In genomic region chr10:44298713-44299112, GRCh38 we compare ENCODE assay signal across 17 cellular contexts.
DNase-seq lines count a peak whose midpoint lies in the region; ATAC-seq and TF ChIP-seq lines count a peak whose summit lies in the region.
"Had no signal": no experiment of that assay in that cellular context is flagged by ENCODE, and none has a peak within 500 bp of the region (broad histone marks: within the 10 kb centered on the region; RNA-seq: fewer than 3 reads in every experiment).

No MANE protein-coding gene starts in this region.

- WGBS in esophagus muscularis mucosa: 95% methylated on average over 4 of the region's 4 CpGs

- no peaks in the 10 kb centered on the region for H3K9me2 ChIP-seq in Karpas-422 (replicated peaks; ENCODE audit: insufficient read depth, low read length)

- no peak for TF ChIP-seq CTCF in WTC11 (IDR thresholded peaks at IDR 0.05)
- no peak for TF ChIP-seq CTCF in esophagus muscularis mucosa (IDR thresholded peaks at IDR 0.05)
- TF ChIP-seq CTCF in breast epithelium (IDR thresholded peaks at IDR 0.05): no peak

- H3K27ac ChIP-seq in esophagus muscularis mucosa (replicated peaks in 1 of 4) (no peak overlapping the region), Karpas-422 (ENCODE audit: low read length) (no peak overlapping the region), breast epithelium (no peak overlapping the region)

- H3K79me2 ChIP-seq in Karpas-422 (ENCODE audit: low read length): no peaks in the 10 kb centered on the region

- H3K4me3 Mint-ChIP-seq in WTC11: no peak overlapping the region
- H3K4me3 Mint-ChIP-seq: CD4-positive, alpha-beta memory T cell; HFFc6 had no signal

- H3K4me1 Mint-ChIP-seq in WTC11: peaks cover 22% of the 10 kb centered on the region
- H3K4me1 Mint-ChIP-seq: CD4-positive, alpha-beta memory T cell had no signal

- intact Hi-C loops in esophagus muscularis mucosa (cut with DNase I) (no loop called here), breast epithelium (cut with DNase I; ENCODE audit: low total_unique reads) (no loop called here)

- H3K9me3 ChIP-seq in esophagus muscularis mucosa (no peaks in the 10 kb centered on the region), Karpas-422 (ENCODE audit: low read length) (no peaks in the 10 kb centered on the region), breast epithelium (no peaks in the 10 kb centered on the region)
- H3K9me3 ChIP-seq: HAP-1 had no signal

- no peak for TF ChIP-seq POLR2A in esophagus muscularis mucosa (IDR thresholded peaks at IDR 0.05; ENCODE audit: low read depth)
- TF ChIP-seq POLR2A in breast epithelium (IDR thresholded peaks at IDR 0.05): no peak

- H3K4me1 ChIP-seq in esophagus muscularis mucosa (peaks cover 8 to 33% (median 31%) of the 10 kb centered on the region in 4 donors), Karpas-422 (ENCODE audit: low read length) (peaks cover 27% of the 10 kb centered on the region), breast epithelium (peaks cover 0 to 8% of the 10 kb centered on the region in 2 donors)
- H3K4me1 ChIP-seq: HAP-1 had no signal

- H4K20me1 ChIP-seq in Karpas-422 (ENCODE audit: insufficient read depth, low read depth, low read length): no peaks in the 10 kb centered on the region

- H3K36me3 ChIP-seq in H7 (replicated peaks; ENCODE audit: control insufficient read depth, insufficient read depth, low read length): no peaks in the 10 kb centered on the region
- H3K36me3 ChIP-seq in esophagus muscularis mucosa: no peaks in the 10 kb centered on the region
- no peaks in the 10 kb centered on the region for H3K36me3 ChIP-seq in Karpas-422 (ENCODE audit: insufficient read depth, low read length)
- H3K36me3 ChIP-seq in breast epithelium: no peaks in the 10 kb centered on the region
- H3K36me3 ChIP-seq: HAP-1 had no signal

- peaks cover 17% of the 10 kb centered on the region for H3K9me3 Mint-ChIP-seq in WTC11

- ATAC-seq in WTC11: peak; percentile 67; the same call in 1 of the 2 replicates
- no peak for ATAC-seq in HG03039 (IDR thresholded peaks at IDR 0.05; ENCODE audit: unreplicated experiment)

- peaks cover 11% of the 10 kb centered on the region for H3K36me3 Mint-ChIP-seq in WTC11
- H3K36me3 Mint-ChIP-seq: CD4-positive, alpha-beta memory T cell had no signal

- no peak overlapping the region for H2AFZ ChIP-seq in Karpas-422 (ENCODE audit: low read length)

- H3K4me2 ChIP-seq in Karpas-422 (ENCODE audit: low read depth, low read length, poor library complexity, severe bottlenecking): no peak overlapping the region

- H3K4me3 ChIP-seq in H7 (ENCODE audit: insufficient read depth, low read depth, low read length) (no peak overlapping the region), esophagus muscularis mucosa (no peak overlapping the region), Karpas-422 (ENCODE audit: low read length) (no peak overlapping the region), breast epithelium (no peak overlapping the region)
- H3K4me3 ChIP-seq: HAP-1 had no signal

- no peak overlapping the region for H3K9ac ChIP-seq in Karpas-422 (ENCODE audit: low read length)

- TF ChIP-seq EP300 in esophagus muscularis mucosa (IDR thresholded peaks at IDR 0.05): no peak

- DNase-seq in H7 (peak; percentile 47), WTC11 (ENCODE audit: low spot score) (no peak), esophagus muscularis mucosa (ENCODE audit: extremely low spot score) (peak; percentile 29), medulla oblongata (ENCODE audit: extremely low spot score) (peak; percentile 7), cerebellum (ENCODE audit: low spot score) (no peak), Karpas-422 (no peak), breast epithelium (ENCODE audit: low spot score in 2 of 2) (no peak)
- DNase-seq: C1 segment of cervical spinal cord; Calu3; CD4-positive, alpha-beta memory T cell; COR-L47; DMS53; DMS79 treated with DMSO at 0.1 percent for 48 hours; GF-D8; HFFc6 had no signal

- H3K27me3 ChIP-seq in H7 (ENCODE audit: control insufficient read depth, insufficient read depth, low read length) (peaks cover 6% of the 10 kb centered on the region), esophagus muscularis mucosa (no peaks in the 10 kb centered on the region), Karpas-422 (ENCODE audit: low read length) (no peaks in the 10 kb centered on the region; the same call in 1 of the 2 replicates), breast epithelium (no peaks in the 10 kb centered on the region)

- H3K27ac Mint-ChIP-seq in WTC11: no peak overlapping the region
- H3K27ac Mint-ChIP-seq: CD4-positive, alpha-beta memory T cell; HFFc6 had no signal

- POLR2A ChIA-PET in WTC11 (lab: Charles Lee): no interaction called here

- no peaks in the 10 kb centered on the region for H3K27me3 Mint-ChIP-seq in WTC11 (ENCODE audit: low read depth)

- CTCF ChIA-PET in WTC11 (lab: Charles Lee): interaction anchor here (0.7 to 1.2 kb wide), 2 partner anchors 12 to 220 kb away, joined by 3 to 6 read pairs; no protein-coding TSS in a partner anchor

TF ChIP-seq in WTC11, 78 proteins besides CTCF, POLR2A, EP300 and RAD21:
- TF ChIP-seq EMX1 (CRISPR knock-in tag; IDR thresholded peaks at IDR 0.05): no peak
- TF ChIP-seq PREB (CRISPR knock-in tag; IDR thresholded peaks at IDR 0.05; ENCODE audit: borderline replicate concordance): no peak
- TF ChIP-seq ATF3 (CRISPR knock-in tag; conservative IDR thresholded peaks at IDR 0.05): no peak
- TF ChIP-seq NR1H2 (CRISPR knock-in tag; IDR thresholded peaks at IDR 0.05): no peak
- TF ChIP-seq ZSCAN18 (CRISPR knock-in tag; IDR thresholded peaks at IDR 0.05): no peak
- TF ChIP-seq PRRX2 (CRISPR knock-in tag; IDR thresholded peaks at IDR 0.05): no peak
- TF ChIP-seq STAT6 (CRISPR knock-in tag; conservative IDR thresholded peaks at IDR 0.05; ENCODE audit: low read depth): no peak
- TF ChIP-seq CREB1 (CRISPR knock-in tag; IDR thresholded peaks at IDR 0.05): no peak
- no peak for TF ChIP-seq ZNF219 (CRISPR knock-in tag; IDR thresholded peaks at IDR 0.05; ENCODE audit: borderline replicate concordance)
- TF ChIP-seq MYBL2 (CRISPR knock-in tag; IDR thresholded peaks at IDR 0.05): no peak

Comparison
In these comparisons a context has a peak if more than half of its experiments do, and no peak if none do; other contexts are left out.
1. DNase-seq: peak in H7 (single experiment), esophagus muscularis mucosa (single experiment) and medulla oblongata (single experiment); none in WTC11 (single experiment), cerebellum (single experiment), Karpas-422 (single experiment) and breast epithelium (0 of 2).